7 cellular contexts compared by ENCODE assay signal in the genomic region with DNA sequence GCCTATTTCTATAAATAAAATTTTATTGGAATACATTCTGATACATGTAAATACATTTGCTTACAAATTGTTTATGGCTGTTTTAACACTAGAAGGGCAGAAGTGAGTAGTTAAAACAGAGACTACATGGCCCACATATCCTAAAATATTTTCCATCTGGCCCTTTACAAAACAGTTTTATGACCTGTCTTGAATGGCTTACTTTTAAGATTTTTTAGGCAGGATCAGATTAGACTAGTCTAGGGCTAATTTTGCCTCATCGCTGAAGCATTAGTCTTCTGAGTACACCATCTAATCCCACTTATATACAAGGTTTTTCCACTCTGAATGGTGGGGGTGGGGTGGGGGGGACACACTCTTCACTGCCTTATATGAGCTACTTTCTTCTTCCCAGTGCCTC.
"Had no signal": no experiment of that assay in that cellular context is flagged by ENCODE, and none has a peak within 500 bp of the region (broad histone marks: within the 10 kb centered on the region; RNA-seq: fewer than 3 reads in every experiment).

No MANE protein-coding gene starts in this region.

- H3K4me3 Mint-ChIP-seq: IgD-negative memory B cell had no signal

- DNase-seq: IMR-90, KBM-7 had no signal

- H3K27ac Mint-ChIP-seq: IgD-negative memory B cell had no signal

- ATAC-seq: HepG2, K562 had no signal

- H3K27me3 Mint-ChIP-seq: IgD-negative memory B cell had no signal

- FAIRE-seq: HepG2, HTR-8/SVneo, K562 had no signal

- H3K4me3 ChIP-seq: K562 had no signal

- H3K27ac ChIP-seq: HL-60 had no signal
